Comparison of ENCODE assay signal across 34 cellular contexts in genomic region chr6:6518627-6519026, GRCh38.
"Had no signal": no experiment of that assay in that cellular context is flagged by ENCODE, and none has a peak within 500 bp of the region (broad histone marks: within the 10 kb centered on the region; RNA-seq: fewer than 3 reads in every experiment).

No MANE protein-coding gene starts in this region.

- H3K27ac Mint-ChIP-seq: activated CD4-positive, alpha-beta memory T cell treated with anti-CD3 and anti-CD28 coated beads for 36 hours; activated CD4-positive, alpha-beta T cell treated with anti-CD3 and anti-CD28 coated beads for 36 hours; activated CD4-positive, alpha-beta T cell treated with anti-CD3 and anti-CD28 coated beads, Interleukin-2, amount 10 ng/mL, durations not matched to agents 7 days and 5 days; activated CD8-positive, alpha-beta T cell treated with anti-CD3 and anti-CD28 coated beads for 36 hours; activated naive CD4-positive, alpha-beta T cell treated with anti-CD3 and anti-CD28 coated beads for 36 hours; activated naive CD4-positive, alpha-beta T cell treated with anti-CD3 and anti-CD28 coated beads, Interleukin-2, amount 50 U/mL, for 72 hours; activated T-cell treated with anti-CD3 and anti-CD28 coated beads, Interleukin-2, amount 50 U/mL, for 72 hours; activated T-helper 1 cell treated with anti-CD3 and anti-CD28 coated beads, Interleukin-12 subunit alpha, Interleukin-12 subunit beta, Interleukin-2, Interleukin-4 antibody, amounts not matched to agents 30 ng/mL and 10 ng/mL and 1 ng/mL, durations not matched to agents 14 hours and 24 hours and 36 hours; activated T-helper 17 cell treated with anti-CD3 and anti-CD28 coated beads, Interleukin-2, amount 50 U/mL, for 72 hours; T-helper 1 cell treated with Interleukin-12 subunit alpha and Interleukin-12 subunit beta and Interleukin-4 antibody, amounts not matched to agents 30 μg/mL and 1 μg/mL, for 36 hours; T-helper 2 cell treated with Interferon-gamma antibody and Interleukin-4, amounts not matched to agents 5 μg/mL and 100 μg/mL, for 36 hours; WTC11 had no signal

- H3K4me1 ChIP-seq: adrenal gland, body of pancreas, breast epithelium had no signal

- H3K36me3 Mint-ChIP-seq: activated CD4-positive, alpha-beta memory T cell treated with anti-CD3 and anti-CD28 coated beads for 36 hours; WTC11 had no signal

- H3K27ac ChIP-seq: adrenal gland, body of pancreas, brain microvascular endothelial cell, breast epithelium, WERI-Rb-1 had no signal

- H3K36me3 ChIP-seq: adrenal gland, brain microvascular endothelial cell, breast epithelium, WERI-Rb-1 had no signal

- H3K9me3 Mint-ChIP-seq: activated CD4-positive, alpha-beta memory T cell treated with anti-CD3 and anti-CD28 coated beads for 36 hours; activated CD4-positive, alpha-beta T cell treated with anti-CD3 and anti-CD28 coated beads, Interleukin-2, amount 10 ng/mL, durations not matched to agents 7 days and 5 days; activated CD8-positive, alpha-beta T cell treated with anti-CD3 and anti-CD28 coated beads for 36 hours; activated naive CD4-positive, alpha-beta T cell treated with anti-CD3 and anti-CD28 coated beads for 36 hours; activated T-cell treated with anti-CD3 and anti-CD28 coated beads, Interleukin-2, amount 50 U/mL, for 4 hours; activated T-cell treated with anti-CD3 and anti-CD28 coated beads, Interleukin-2, amount 50 U/mL, for 72 hours; activated T-helper 1 cell treated with anti-CD3 and anti-CD28 coated beads, Interleukin-12 subunit alpha, Interleukin-12 subunit beta, Interleukin-2, Interleukin-4 antibody, amounts not matched to agents 30 ng/mL and 10 ng/mL and 1 ng/mL, durations not matched to agents 14 hours and 24 hours and 36 hours; activated T-helper 17 cell treated with anti-CD3 and anti-CD28 coated beads, Interleukin-2, amount 50 U/mL, for 72 hours; T-helper 1 cell treated with Interleukin-12 subunit alpha and Interleukin-12 subunit beta and Interleukin-4 antibody, amounts not matched to agents 30 μg/mL and 1 μg/mL, for 36 hours; T-helper 2 cell treated with Interferon-gamma antibody and Interleukin-4, amounts not matched to agents 5 μg/mL and 100 μg/mL, for 36 hours had no signal

- H3K27me3 ChIP-seq: adrenal gland, body of pancreas, brain microvascular endothelial cell, breast epithelium had no signal

- ATAC-seq: activated CD4-positive, alpha-beta T cell treated with anti-CD3 and anti-CD28 coated beads for 36 hours; activated CD4-positive, CD25-positive, alpha-beta regulatory T cell treated with anti-CD3 and anti-CD28 coated beads, Interleukin-2, amount 50 U/mL, for 24 hours; activated naive CD4-positive, alpha-beta T cell treated with anti-CD3 and anti-CD28 coated beads, Interleukin-2, amount 50 U/mL, for 72 hours; activated T-cell treated with anti-CD3 and anti-CD28 coated beads, Interleukin-2, amount 50 U/mL, for 4 hours; activated T-cell treated with anti-CD3 and anti-CD28 coated beads, Interleukin-2, amount 50 U/mL, for 72 hours; activated T-helper 17 cell treated with anti-CD3 and anti-CD28 coated beads, Interleukin-2, amount 50 U/mL, for 72 hours; body of pancreas; WTC11 had no signal

- H3K9me3 ChIP-seq: adrenal gland, body of pancreas, breast epithelium had no signal

- H3K4me3 ChIP-seq: adrenal gland, body of pancreas, breast epithelium had no signal

- DNase-seq: activated CD4-positive, alpha-beta memory T cell treated with anti-CD3 and anti-CD28 coated beads for 36 hours; activated CD4-positive, alpha-beta T cell treated with anti-CD3 and anti-CD28 coated beads for 1 hour; activated CD4-positive, alpha-beta T cell treated with anti-CD3 and anti-CD28 coated beads for 36 hours; activated CD4-positive, alpha-beta T cell treated with anti-CD3 and anti-CD28 coated beads for 48 hours; activated CD4-positive, alpha-beta T cell treated with anti-CD3 and anti-CD28 coated beads, Interleukin-2, amount 10 ng/mL, durations not matched to agents 7 days and 5 days; activated CD4-positive, CD25-positive, alpha-beta regulatory T cell; activated CD8-positive, alpha-beta memory T cell treated with anti-CD3 and anti-CD28 coated beads, Interleukin-2, amount 50 U/mL, for 4 hours; activated effector memory CD4-positive, alpha-beta T cell treated with anti-CD3 and anti-CD28 coated beads, Interleukin-2, amount 50 U/mL, for 16 hours; activated gamma-delta T cell treated with Interleukin-2 at 50 U/mL for 16 hours; activated naive CD4-positive, alpha-beta T cell; activated naive CD4-positive, alpha-beta T cell treated with anti-CD3 and anti-CD28 coated beads for 36 hours; activated naive CD4-positive, alpha-beta T cell treated with anti-CD3 and anti-CD28 coated beads, Interleukin-2, amount 50 U/mL, for 16 hours; activated T-cell treated with anti-CD3 and anti-CD28 coated beads for 4 hours; activated T-cell treated with anti-CD3 and anti-CD28 coated beads, Interleukin-2, amount 50 U/mL, for 1 hour; activated T-cell treated with anti-CD3 and anti-CD28 coated beads, Interleukin-2, amount 50 U/mL, for 4 hours; activated T-cell treated with anti-CD3 and anti-CD28 coated beads, Interleukin-2, amount 50 U/mL, for 72 hours; adrenal gland; amniotic stem cell; aorta; body of pancreas; brain microvascular endothelial cell; central memory CD4-positive, alpha-beta T cell; T-helper 1 cell; T-helper 9 cell; WERI-Rb-1 had no signal

- H3K4me3 Mint-ChIP-seq: activated CD4-positive, alpha-beta memory T cell treated with anti-CD3 and anti-CD28 coated beads for 36 hours; activated CD4-positive, alpha-beta T cell treated with anti-CD3 and anti-CD28 coated beads for 36 hours; activated CD4-positive, alpha-beta T cell treated with anti-CD3 and anti-CD28 coated beads, Interleukin-2, amount 10 ng/mL, durations not matched to agents 7 days and 5 days; activated CD8-positive, alpha-beta T cell treated with anti-CD3 and anti-CD28 coated beads for 36 hours; activated naive CD4-positive, alpha-beta T cell treated with anti-CD3 and anti-CD28 coated beads for 36 hours; activated T-cell treated with anti-CD3 and anti-CD28 coated beads, Interleukin-2, amount 50 U/mL, for 4 hours; activated T-cell treated with anti-CD3 and anti-CD28 coated beads, Interleukin-2, amount 50 U/mL, for 72 hours; activated T-helper 1 cell treated with anti-CD3 and anti-CD28 coated beads, Interleukin-12 subunit alpha, Interleukin-12 subunit beta, Interleukin-2, Interleukin-4 antibody, amounts not matched to agents 30 ng/mL and 10 ng/mL and 1 ng/mL, durations not matched to agents 14 hours and 24 hours and 36 hours; activated T-helper 17 cell treated with anti-CD3 and anti-CD28 coated beads, Interleukin-2, amount 50 U/mL, for 72 hours; T-helper 1 cell treated with Interleukin-12 subunit alpha and Interleukin-12 subunit beta and Interleukin-4 antibody, amounts not matched to agents 30 μg/mL and 1 μg/mL, for 36 hours; T-helper 2 cell treated with Interferon-gamma antibody and Interleukin-4, amounts not matched to agents 5 μg/mL and 100 μg/mL, for 36 hours; WTC11 had no signal
